8 cellular contexts compared by ENCODE assay signal in the genomic region with DNA sequence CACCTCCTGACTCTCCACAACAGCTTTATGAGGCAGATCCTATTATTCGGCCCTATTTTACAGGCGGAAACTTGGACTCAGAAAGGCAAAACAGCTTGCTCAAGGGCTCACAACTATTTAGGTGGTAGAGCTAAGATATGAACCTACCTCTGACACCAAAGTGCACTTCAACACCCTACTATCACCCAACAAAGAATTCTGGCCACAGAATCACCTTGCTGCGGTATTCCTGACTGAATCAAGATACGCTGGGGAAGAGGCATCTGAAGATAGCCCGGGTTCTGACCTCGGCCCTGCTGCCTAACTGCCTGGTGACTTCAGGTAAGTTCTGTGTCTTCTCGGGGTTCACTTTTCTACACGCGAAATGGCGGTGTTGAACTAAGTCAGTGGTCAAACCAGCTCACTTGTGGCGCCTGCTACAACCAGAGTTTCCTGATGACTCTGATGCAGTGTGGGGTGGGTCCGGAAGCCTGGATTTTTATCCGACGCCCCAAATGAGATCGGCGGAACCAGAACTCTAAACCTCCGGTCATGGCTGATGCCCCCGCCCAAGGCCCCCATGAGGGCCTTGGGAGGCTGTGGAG. TPM values are rescaled to one million over a fixed set of nuclear protein-coding genes. Genes with fewer than 3 reads are reported as not detected.
DNase-seq lines count a peak whose midpoint lies in the region; ATAC-seq, FAIRE-seq and TF ChIP-seq lines count a peak whose summit lies in the region.

No MANE protein-coding gene starts in this region.

- H2AFZ ChIP-seq in astrocyte (ENCODE audit: low read depth, low read length): peak overlapping the region; percentile 99

- intact Hi-C loops in aorta (cut with DNase I): loop anchor here in 1 of 2 donors (1.0 kb wide), 1 partner anchor 76 kb away; no protein-coding TSS in a partner anchor

- H3K9me3 Mint-ChIP-seq in astrocyte (ENCODE audit: unreplicated experiment): no peaks in the 10 kb centered on the region
- peaks cover 2% of the 10 kb centered on the region for H3K9me3 Mint-ChIP-seq in memory B cell

- H3K27ac ChIP-seq in HEK293 (ENCODE audit: extremely low read depth, low read depth, low read length): peak overlapping the region; percentile 74
- peak overlapping the region; percentile 98 for H3K27ac ChIP-seq in astrocyte (ENCODE audit: low read depth, low read length)
- peak overlapping the region; percentile 24 to 93 for H3K27ac ChIP-seq in aorta (ENCODE audit: low read depth in 1 of 2, low read length in 2 of 2)

- 4 to 6% methylated on average over 18 of the region's 18 CpGs for WGBS in aorta, 2 donors

- H3K36me3 Mint-ChIP-seq in astrocyte (ENCODE audit: low read depth, unreplicated experiment) (no peaks in the 10 kb centered on the region), memory B cell (no peaks in the 10 kb centered on the region)

- H3K4me2 ChIP-seq in astrocyte (ENCODE audit: low read length): peak overlapping the region; percentile 99

- H3K9me3 ChIP-seq in HEK293 (ENCODE audit: control insufficient read depth, insufficient read depth, low read depth, low read length) (no peaks in the 10 kb centered on the region), astrocyte (ENCODE audit: insufficient read depth, low read depth, low read length) (no peaks in the 10 kb centered on the region), aorta (ENCODE audit: control insufficient read depth, low read length) (no peaks in the 10 kb centered on the region)

- no peak for FAIRE-seq in astrocyte (lab: Jason Lieb, UNC)

- H3K36me3 ChIP-seq in BJ (ENCODE audit: control insufficient read depth, insufficient read depth, low read length) (no peaks in the 10 kb centered on the region), HEK293 (ENCODE audit: control insufficient read depth in 2 of 2, insufficient read depth in 1 of 2, low read length in 2 of 2) (peaks cover 0 to 12% of the 10 kb centered on the region in 2 experiments; a peak in 1 of 3 replicates), astrocyte (ENCODE audit: insufficient read depth, low read length) (no peaks in the 10 kb centered on the region), aorta (ENCODE audit: control insufficient read depth in 1 of 2, insufficient read depth in 2 of 2, low read length in 1 of 2) (no peaks in the 10 kb centered on the region)

- POLR2A ChIA-PET in BJ (lab: Charles Lee): no interaction called here
- POLR2A ChIA-PET in HEK293 (lab: Yijun Ruan, JAX): interaction anchor here (1.0 to 1.9 kb wide), 10 partner anchors 10 to 347 kb away, joined by 3 to 7 read pairs (median 4); partner anchors contain the start of genes COL16A1, SNRNP40 and ZCCHC17

- H3K4me1 ChIP-seq in HEK293 (ENCODE audit: control insufficient read depth, insufficient read depth, low read length) (peaks cover 5% of the 10 kb centered on the region; the same call in 1 of the 2 replicates), astrocyte (ENCODE audit: insufficient read depth, low read length) (peaks cover 36% of the 10 kb centered on the region), aorta (ENCODE audit: control insufficient read depth in 1 of 2, insufficient read depth in 2 of 2, low read length in 2 of 2) (peaks cover 7 to 9% of the 10 kb centered on the region in 2 donors)

- no peaks in the 10 kb centered on the region for H3K27me3 Mint-ChIP-seq in astrocyte (ENCODE audit: low read depth, unreplicated experiment)
- no peaks in the 10 kb centered on the region for H3K27me3 Mint-ChIP-seq in memory B cell

- DNase-seq in BJ (ENCODE audit: low read depth) (no peak), astrocyte (ENCODE audit: low read depth) (no peak), memory B cell (ENCODE audit: low spot score in 2 of 2) (no peak), aorta (no peak), NK-92 (lab: John Stamatoyannopoulos, UW; ENCODE audit: unreplicated experiment) (no peak), EL (no peak)

- peaks cover 53% of the 10 kb centered on the region for H3K79me2 ChIP-seq in astrocyte (ENCODE audit: insufficient read depth, low read length)

- H3K4me3 ChIP-seq in BJ (ENCODE audit: low read depth, low read length) (peak overlapping the region; percentile 93), HEK293 (ENCODE audit: low read depth, low read length) (peak overlapping the region; percentile 76), astrocyte (ENCODE audit: insufficient read depth, low read depth, low read length) (peak overlapping the region; percentile 88), aorta (ENCODE audit: low read length in 2 of 2) (peak overlapping the region; percentile 49 to 52)

- ATAC-seq in memory B cell (ENCODE audit: low read depth) (peak; percentile 44), aorta (ENCODE audit: low FRiP score) (no peak), HG03097 (IDR thresholded peaks at IDR 0.05; ENCODE audit: low FRiP score, unreplicated experiment) (no peak)

- H4K20me1 ChIP-seq in astrocyte (ENCODE audit: insufficient read depth, low read length): peaks cover 26% of the 10 kb centered on the region

- peaks cover 19% of the 10 kb centered on the region for H3K4me1 Mint-ChIP-seq in astrocyte (ENCODE audit: low read depth, unreplicated experiment)
- H3K4me1 Mint-ChIP-seq in memory B cell: peaks cover 11% of the 10 kb centered on the region

- CTCF ChIA-PET in BJ (lab: Yijun Ruan, JAX): interaction anchor here (1.2 to 1.7 kb wide), 3 partner anchors 17 to 145 kb away, joined by 3 to 8 read pairs (median 4); no protein-coding TSS in a partner anchor
- CTCF ChIA-PET in HEK293 (lab: Yijun Ruan, JAX): interaction anchor here (0.6 to 1.8 kb wide), 5 partner anchors 11 to 101 kb away, joined by 3 to 6 read pairs (median 4); no protein-coding TSS in a partner anchor

- peak overlapping the region; percentile 100 for H3K27ac Mint-ChIP-seq in astrocyte (ENCODE audit: unreplicated experiment)
- H3K27ac Mint-ChIP-seq in memory B cell: peak overlapping the region; percentile 99

- H3K4me3 Mint-ChIP-seq in astrocyte (ENCODE audit: unreplicated experiment) (peak overlapping the region; percentile 97), memory B cell (peak overlapping the region; percentile 95)

- TF ChIP-seq CTCF in BJ (IDR thresholded peaks at IDR 0.05; ENCODE audit: insufficient read depth, low read depth, low read length): no peak
- no peak for TF ChIP-seq CTCF in HEK293 (tag by site-specific recombination; IDR thresholded peaks at IDR 0.05)
- TF ChIP-seq CTCF in astrocyte (IDR thresholded peaks at IDR 0.05; ENCODE audit: insufficient read depth, low read depth, low read length): no peak

- H3K27me3 ChIP-seq in BJ (ENCODE audit: control insufficient read depth, insufficient read depth, low read length) (no peaks in the 10 kb centered on the region), astrocyte (ENCODE audit: insufficient read depth, low read length) (no peaks in the 10 kb centered on the region), aorta (ENCODE audit: control insufficient read depth in 1 of 2, insufficient read depth in 2 of 2, low read length in 1 of 2) (no peaks in the 10 kb centered on the region)

- peak overlapping the region; percentile 97 for H3K9ac ChIP-seq in astrocyte (ENCODE audit: low read length)

TF ChIP-seq in HEK293, 187 proteins besides CTCF, POLR2A, EP300 and RAD21:
- TF ChIP-seq SCRT2 (tag by site-specific recombination; IDR thresholded peaks at IDR 0.05) (peak; percentile 45; the same call in 1 of the 2 replicates), ZNF223 (tag by site-specific recombination; IDR thresholded peaks at IDR 0.05) (0 out of 2 replicates have a peak, but pooled peaks have one; percentile 27), PATZ1 (tag by site-specific recombination; IDR thresholded peaks at IDR 0.05) (no peak; the same call in 1 of the 2 replicates), SCRT1 (tag by site-specific recombination; IDR thresholded peaks at IDR 0.05; ENCODE audit: borderline replicate concordance) (0 out of 2 replicates have a peak, but pooled peaks have one; percentile 24), ZBTB7A (tag by site-specific recombination; IDR thresholded peaks at IDR 0.05; ENCODE audit: low read depth) (no peak)

RNA-seq across cellular contexts. Expression of gene PEF1, which starts 0.6 kb away (rescaled TPM):
- 111 and 145 TPM in 2 replicates for polyA plus RNA-seq in BJ (2011; rRNA removed)
- 93.5 and 142 TPM in 2 replicates for polyA minus RNA-seq in BJ (2011; rRNA and poly(A)+ RNA removed)
- total RNA-seq in astrocyte: 56.3 and 57.9 TPM in 2 replicates
- 10 to 100 TPM; 57.9 to 65.0 TPM for total RNA-seq in aorta
- 10 to 100 TPM; 75.5 to 83.9 TPM for polyA plus RNA-seq in aorta

RNA-seq across cellular contexts. Expression of gene HCRTR1, which starts 26.6 kb away (rescaled TPM):
- polyA plus RNA-seq in BJ (2011; rRNA removed): not detected in 2 replicates
- not detected in 2 replicates for polyA minus RNA-seq in BJ (2011; rRNA and poly(A)+ RNA removed)
- not detected in 2 replicates for total RNA-seq in astrocyte
- under 1 TPM in 1 of 2 donors, not detected in 1; 0.42 TPM for total RNA-seq in aorta
- under 1 TPM in 1 of 2 donors, not detected in 1; 0.18 TPM for polyA plus RNA-seq in aorta

RNA-seq across cellular contexts. Expression of gene COL16A1, which starts 59.7 kb away (rescaled TPM):
- polyA plus RNA-seq in BJ (2011; rRNA removed) (88.3 and 123 TPM in 2 replicates), aorta (100 to 1,000 TPM in 1 of 2 donors, 10 to 100 TPM in 1; 39.8 to 358 TPM)
- 51.0 and 61.9 TPM in 2 replicates for polyA minus RNA-seq in BJ (2011; rRNA and poly(A)+ RNA removed)
- total RNA-seq in astrocyte (42.9 and 56.5 TPM in 2 replicates), aorta (100 to 1,000 TPM in 1 of 2 donors, 10 to 100 TPM in 1; 71.4 to 188 TPM)
